In the genomic region with DNA sequence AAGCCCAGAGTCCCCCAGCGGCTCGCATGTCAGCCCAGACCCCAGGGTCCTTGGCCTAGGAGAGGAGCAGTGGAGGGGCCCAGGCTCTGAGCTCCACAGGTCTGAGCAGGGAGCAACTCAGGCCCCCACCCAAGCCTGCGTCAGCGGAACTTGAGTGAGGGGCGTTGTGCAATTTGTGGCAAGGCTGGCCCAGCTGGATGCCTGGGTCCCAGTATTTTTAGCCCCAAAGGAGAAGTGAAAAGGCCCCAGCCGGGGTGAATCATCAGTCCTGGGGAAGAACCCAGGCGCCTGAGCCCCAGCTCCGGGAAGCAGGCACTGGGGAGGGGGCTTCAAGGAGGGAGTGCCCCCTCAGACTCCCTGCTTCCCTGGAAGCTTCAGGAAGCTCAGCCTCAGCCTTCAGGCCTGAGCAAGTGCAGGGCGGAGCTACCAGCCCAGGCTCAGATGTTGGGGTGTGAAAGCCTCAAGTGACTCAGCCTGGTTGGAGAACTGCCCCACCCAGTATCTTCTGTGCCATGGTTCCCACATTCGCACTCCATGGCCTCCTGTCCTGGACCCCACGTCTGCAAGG, we compare ENCODE assay signal across 6 cellular contexts. TPM values are rescaled to one million over a fixed set of nuclear protein-coding genes. Genes with fewer than 3 reads are reported as not detected.
A peak's percentile ranks its signal among the peaks of the same experiment; 100 is the strongest.
DNase-seq lines count a peak whose midpoint lies in the region; ATAC-seq, FAIRE-seq and TF ChIP-seq lines count a peak whose summit lies in the region.

No MANE protein-coding gene starts in this region.

- H3K27ac Mint-ChIP-seq in activated CD8-positive, alpha-beta T cell treated with anti-CD3 and anti-CD28 coated beads, Interleukin-2, amount 10 ng/mL, durations not matched to agents 7 days and 5 days, result peak overlapping the region; percentile 82

- CTCF ChIA-PET in activated CD8-positive, alpha-beta T cell treated with anti-CD3 and anti-CD28 coated beads, Interleukin-2, amount 10 ng/mL, durations not matched to agents 7 days and 5 days (lab: Charles Lee), result interaction anchor here (0.7 to 3.8 kb wide), 13 partner anchors 9 to 287 kb away, joined by 3 to 145 read pairs (median 5); partner anchors contain the start of genes EID2B, PLEKHG2, RPS16 and SAMD4B

- H3K4me1 ChIP-seq in GM23248 (ENCODE audit: insufficient read depth) (peaks cover 35% of the 10 kb centered on the region), right cardiac atrium (ENCODE audit: control insufficient read depth, insufficient read depth, low read length) (peaks cover 4% of the 10 kb centered on the region), testis (peaks cover 29% of the 10 kb centered on the region)

- no peak for ATAC-seq in activated CD8-positive, alpha-beta T cell treated with anti-CD3 and anti-CD28 coated beads, Interleukin-2, amount 10 ng/mL, durations not matched to agents 7 days and 5 days
- peak; percentile 6 to 20 for ATAC-seq in right cardiac atrium
- ATAC-seq in GM18498 (IDR thresholded peaks at IDR 0.05; ENCODE audit: unreplicated experiment), result no peak

- H3K4me3 ChIP-seq in GM23248 (peak overlapping the region; percentile 24), right cardiac atrium (ENCODE audit: low read length) (no peak overlapping the region), testis (no peak overlapping the region)

- H3F3A ChIP-seq in GM23248 (ENCODE audit: insufficient read depth), result peaks cover 38% of the 10 kb centered on the region

- H3K9me3 ChIP-seq in GM23248 (ENCODE audit: low read depth) (no peaks in the 10 kb centered on the region), right cardiac atrium (ENCODE audit: control insufficient read depth, low read length) (no peaks in the 10 kb centered on the region), testis (no peaks in the 10 kb centered on the region)

- H4K20me1 ChIP-seq in GM23248 (ENCODE audit: insufficient read depth), result no peaks in the 10 kb centered on the region

- DNase-seq in GM23248 (peak; percentile 97), right cardiac atrium (peak; percentile 84 to 90 (median 88)), testis (peak; percentile 62), HTR-8/SVneo (ENCODE audit: insufficient read length, low spot score) (no peak)
- DNase-seq in activated CD8-positive, alpha-beta T cell treated with anti-CD3 and anti-CD28 coated beads, Interleukin-2, amount 10 ng/mL, durations not matched to agents 7 days and 5 days, result peak; percentile 69

- peaks cover 73% of the 10 kb centered on the region for H3K4me1 Mint-ChIP-seq in activated CD8-positive, alpha-beta T cell treated with anti-CD3 and anti-CD28 coated beads, Interleukin-2, amount 10 ng/mL, durations not matched to agents 7 days and 5 days (ENCODE audit: low read depth)

- H3K9me3 Mint-ChIP-seq in activated CD8-positive, alpha-beta T cell treated with anti-CD3 and anti-CD28 coated beads, Interleukin-2, amount 10 ng/mL, durations not matched to agents 7 days and 5 days (ENCODE audit: insufficient read depth), result no peaks in the 10 kb centered on the region

- in situ Hi-C loops in GM23248 (cut with MboI), result no loop called here

- intact Hi-C loops in right cardiac atrium (cut with DNase I) (no loop called here), testis (cut with DNase I; ENCODE audit: low total_unique reads) (no loop called here)

- peak overlapping the region; percentile 84 for H3K9ac ChIP-seq in GM23248

- no peak overlapping the region for H2AFZ ChIP-seq in GM23248

- no peak for TF ChIP-seq CTCF in testis (IDR thresholded peaks at IDR 0.05)

- no peak for TF ChIP-seq POLR2A in testis (IDR thresholded peaks at IDR 0.05)

- H3K36me3 Mint-ChIP-seq in activated CD8-positive, alpha-beta T cell treated with anti-CD3 and anti-CD28 coated beads, Interleukin-2, amount 10 ng/mL, durations not matched to agents 7 days and 5 days (ENCODE audit: low read depth), result peaks cover 28% of the 10 kb centered on the region

- H3K9me2 ChIP-seq in GM23248 (ENCODE audit: insufficient read depth), result no peaks in the 10 kb centered on the region

- no peaks in the 10 kb centered on the region for H3K27me3 Mint-ChIP-seq in activated CD8-positive, alpha-beta T cell treated with anti-CD3 and anti-CD28 coated beads, Interleukin-2, amount 10 ng/mL, durations not matched to agents 7 days and 5 days (ENCODE audit: low read depth)

- 17 to 21% methylated on average over 10 to 11 of the region's 11 CpGs for WGBS in GM23248 (ENCODE audit: low coverage in 1 of 2, low lambda C conversion rate in 2 of 2, missing lambda C conversion rate in 2 of 2), 2 experiments
- WGBS in right cardiac atrium, result 77% methylated on average over 11 of the region's 11 CpGs
- 78 to 81% methylated on average over 5 to 11 of the region's 11 CpGs for WGBS in testis, 2 donors

- peaks cover 8% of the 10 kb centered on the region for H3K79me2 ChIP-seq in GM23248 (ENCODE audit: insufficient read depth)

- POLR2A ChIA-PET in activated CD8-positive, alpha-beta T cell treated with anti-CD3 and anti-CD28 coated beads, Interleukin-2, amount 10 ng/mL, durations not matched to agents 7 days and 5 days (lab: Charles Lee), result interaction anchor here (1.0 to 6.4 kb wide), 5 partner anchors 10 to 141 kb away, joined by 3 to 100 read pairs (median 18); partner anchors contain the start of genes GMFG, PLEKHG2, RPS16 and ZFP36

- H3K27ac ChIP-seq in GM23248, result peak overlapping the region; percentile 98
- H3K27ac ChIP-seq in right cardiac atrium (ENCODE audit: low read length), result peak overlapping the region; percentile 62
- peak overlapping the region; percentile 75 to 90 for H3K27ac ChIP-seq in testis

- peak overlapping the region; percentile 2 for H3K4me3 Mint-ChIP-seq in activated CD8-positive, alpha-beta T cell treated with anti-CD3 and anti-CD28 coated beads, Interleukin-2, amount 10 ng/mL, durations not matched to agents 7 days and 5 days

- no peak for FAIRE-seq in HTR-8/SVneo (lab: Jason Lieb, UNC)

- H3K27me3 ChIP-seq in GM23248 (replicated peaks; ENCODE audit: insufficient read depth), result no peaks in the 10 kb centered on the region
- no peaks in the 10 kb centered on the region for H3K27me3 ChIP-seq in right cardiac atrium (ENCODE audit: control insufficient read depth, insufficient read depth)
- no peaks in the 10 kb centered on the region for H3K27me3 ChIP-seq in testis

- H3K36me3 ChIP-seq in GM23248 (ENCODE audit: low read depth) (0 out of 2 replicates have a peak, but pooled peaks cover 5% of the 10 kb centered on the region), testis (ENCODE audit: low read depth, missing control alignments) (no peaks in the 10 kb centered on the region)

- H3K4me2 ChIP-seq in GM23248 (ENCODE audit: unreplicated experiment), result peak overlapping the region; percentile 62

RNA-seq across cellular contexts. Expression of gene MED29, which starts 7.2 kb away (rescaled TPM):
- 27.7 and 29.6 TPM in 2 replicates for total RNA-seq in GM23248 (2014; rRNA removed; shearing (Covaris generic))
- polyA plus RNA-seq in GM23248 (2016; fragmentation: Nextera tagmentation; extraction: Ambion mirVana) (34.9 and 39.2 TPM in 2 replicates), right cardiac atrium (38.3 TPM), testis (ENCODE audit: insufficient read depth, low read depth, low replicate concordance) (38.9 TPM)
- total RNA-seq in activated CD8-positive, alpha-beta T cell treated with anti-CD3 and anti-CD28 coated beads, Interleukin-2, amount 10 ng/mL, durations not matched to agents 7 days and 5 days, result 10 to 100 TPM; 32.6 to 39.3 TPM
- total RNA-seq in right cardiac atrium (10 to 100 TPM; 25.1 to 31.8 (median 27.0) TPM), testis (10 to 100 TPM; 46.1 to 53.5 TPM)

RNA-seq across cellular contexts. Expression of gene PAF1, which starts 7.5 kb away (rescaled TPM):
- total RNA-seq in GM23248 (2014; rRNA removed; shearing (Covaris generic)), result 45.3 and 51.2 TPM in 2 replicates
- polyA plus RNA-seq in GM23248 (2016; fragmentation: Nextera tagmentation; extraction: Ambion mirVana), result 44.2 and 44.5 TPM in 2 replicates
- 10 to 100 TPM; 48.2 to 48.9 TPM for total RNA-seq in activated CD8-positive, alpha-beta T cell treated with anti-CD3 and anti-CD28 coated beads, Interleukin-2, amount 10 ng/mL, durations not matched to agents 7 days and 5 days
- total RNA-seq in right cardiac atrium, result 10 to 100 TPM; 41.0 to 42.8 (median 41.3) TPM
- 43.5 TPM for polyA plus RNA-seq in right cardiac atrium
- total RNA-seq in testis, result 10 to 100 TPM; 70.7 to 74.6 TPM
- polyA plus RNA-seq in testis (ENCODE audit: insufficient read depth, low read depth, low replicate concordance), result 154 TPM

RNA-seq across cellular contexts. Expression of gene ZFP36, which starts 8.3 kb away (rescaled TPM):
- 7.0 and 13.9 TPM in 2 replicates for total RNA-seq in GM23248 (2014; rRNA removed; shearing (Covaris generic))
- polyA plus RNA-seq in GM23248 (2016; fragmentation: Nextera tagmentation; extraction: Ambion mirVana), result 86.2 and 86.6 TPM in 2 replicates
- total RNA-seq in activated CD8-positive, alpha-beta T cell treated with anti-CD3 and anti-CD28 coated beads, Interleukin-2, amount 10 ng/mL, durations not matched to agents 7 days and 5 days, result 10 to 100 TPM; 72.4 to 91.4 TPM
- total RNA-seq in right cardiac atrium, result 100 to 1,000 TPM in 1 of 4 donors, 10 to 100 TPM in 3; 38.1 to 157 (median 56.4) TPM
- polyA plus RNA-seq in right cardiac atrium, result 203 TPM
- 10 to 100 TPM; 46.4 to 90.9 TPM for total RNA-seq in testis
- polyA plus RNA-seq in testis (ENCODE audit: insufficient read depth, low read depth, low replicate concordance), result 77.7 TPM

RNA-seq across cellular contexts. Expression of gene PLEKHG2, which starts 14.1 kb away (rescaled TPM):
- total RNA-seq in GM23248 (2014; rRNA removed; shearing (Covaris generic)), result 12.0 and 17.5 TPM in 2 replicates
- polyA plus RNA-seq in GM23248 (2016; fragmentation: Nextera tagmentation; extraction: Ambion mirVana), result 12.2 and 13.5 TPM in 2 replicates
- 10 to 100 TPM; 64.4 to 68.5 TPM for total RNA-seq in activated CD8-positive, alpha-beta T cell treated with anti-CD3 and anti-CD28 coated beads, Interleukin-2, amount 10 ng/mL, durations not matched to agents 7 days and 5 days
- 10 to 100 TPM; 13.1 to 29.5 (median 20.1) TPM for total RNA-seq in right cardiac atrium
- polyA plus RNA-seq in right cardiac atrium, result 11.3 TPM
- 10 to 100 TPM; 22.6 to 32.8 TPM for total RNA-seq in testis
- polyA plus RNA-seq in testis (ENCODE audit: insufficient read depth, low read depth, low replicate concordance), result 29.2 TPM

RNA-seq across cellular contexts. Expression of gene RPS16, which starts 37.4 kb away (rescaled TPM):
- total RNA-seq in GM23248 (2014; rRNA removed; shearing (Covaris generic)), result 91.2 and 136 TPM in 2 replicates
- polyA plus RNA-seq in GM23248 (2016; fragmentation: Nextera tagmentation; extraction: Ambion mirVana) (542 and 556 TPM in 2 replicates), right cardiac atrium (1,560 TPM), testis (ENCODE audit: insufficient read depth, low read depth, low replicate concordance) (1,146 TPM)
- 1,000 to 10,000 TPM; 2,100 to 2,157 TPM for total RNA-seq in activated CD8-positive, alpha-beta T cell treated with anti-CD3 and anti-CD28 coated beads, Interleukin-2, amount 10 ng/mL, durations not matched to agents 7 days and 5 days
- total RNA-seq in right cardiac atrium (1,000 to 10,000 TPM; 1,282 to 1,746 (median 1,468) TPM), testis (1,000 to 10,000 TPM in 1 of 2 donors, 100 to 1,000 TPM in 1; 628 to 1,122 TPM)

Comparison
In these comparisons a context has a peak if more than half of its experiments do, and no peak if none do; other contexts are left out.
1. ATAC-seq: peak in right cardiac atrium (2 of 2); none in activated CD8-positive, alpha-beta T cell treated with anti-CD3 and anti-CD28 coated beads, Interleukin-2, amount 10 ng/mL, durations not matched to agents 7 days and 5 days (single experiment) and GM18498 (single experiment).
2. Peak in every context shown above with its lines, with median percentiles within 50 percentile points of each other: H3K27ac ChIP-seq.